Comparison of ENCODE assay signal across 8 cellular contexts in the genomic region with DNA sequence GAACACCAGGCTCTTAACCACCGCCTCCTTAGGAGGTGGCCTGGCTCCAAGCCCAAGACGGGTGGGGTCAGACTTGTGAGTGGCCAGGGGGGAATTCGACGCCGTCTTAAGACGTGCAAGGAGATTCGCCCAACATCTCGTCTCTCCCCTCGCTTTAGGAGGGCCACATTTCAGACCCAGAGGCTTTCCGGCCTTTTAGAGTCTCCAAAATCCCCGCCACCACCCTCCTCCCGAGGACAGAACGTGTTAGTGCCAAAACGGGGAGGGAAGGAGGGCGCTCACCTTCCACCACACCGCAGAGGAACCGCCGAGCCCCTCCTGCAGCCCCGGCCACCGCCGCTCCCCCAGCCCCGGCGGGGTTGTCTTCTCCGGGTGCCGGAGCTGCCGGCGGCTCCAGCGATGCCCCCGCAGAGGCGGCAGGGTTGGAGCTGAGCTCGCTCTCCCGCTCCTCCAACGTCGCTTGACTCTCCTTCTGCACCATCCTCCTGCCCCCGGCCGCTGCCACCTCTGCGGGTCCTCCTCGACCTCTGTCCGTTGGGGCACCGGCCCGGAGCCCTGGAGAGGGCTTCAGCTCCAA. TPM values are rescaled to one million over a fixed set of nuclear protein-coding genes. Genes with fewer than 3 reads are reported as not detected.
DNase-seq lines count a peak whose midpoint lies in the region; ATAC-seq and TF ChIP-seq lines count a peak whose summit lies in the region.

No MANE protein-coding gene starts in this region.

- TF ChIP-seq CTCF in HL-60 (IDR thresholded peaks at IDR 0.05; ENCODE audit: insufficient read depth, low read length) (no peak), coronary artery (IDR thresholded peaks at IDR 0.05) (no peak)

- peak overlapping the region; percentile 83 for H3K27ac Mint-ChIP-seq in activated CD4-positive, alpha-beta T cell treated with anti-CD3 and anti-CD28 coated beads for 36 hours
- peak overlapping the region; percentile 98 for H3K27ac Mint-ChIP-seq in T-helper 1 cell treated with Interleukin-12 subunit alpha and Interleukin-12 subunit beta and Interleukin-4 antibody, amounts not matched to agents 30 μg/mL and 1 μg/mL, for 36 hours

- CTCF ChIA-PET in activated CD4-positive, alpha-beta T cell treated with anti-CD3 and anti-CD28 coated beads for 36 hours (lab: Charles Lee), result interaction anchor here (0.6 to 2.5 kb wide), 12 partner anchors 18 to 255 kb away, joined by 3 to 16 read pairs (median 4); a partner anchor contains a TSS

- H3K4me3 ChIP-seq in HL-60 (replicated peaks; ENCODE audit: insufficient read depth, low read length) (peak overlapping the region; percentile 88), coronary artery (peak overlapping the region; percentile 99)

- H3K4me3 Mint-ChIP-seq in activated CD4-positive, alpha-beta T cell treated with anti-CD3 and anti-CD28 coated beads for 36 hours, result peak overlapping the region; percentile 89
- H3K4me3 Mint-ChIP-seq in T-helper 1 cell treated with Interleukin-12 subunit alpha and Interleukin-12 subunit beta and Interleukin-4 antibody, amounts not matched to agents 30 μg/mL and 1 μg/mL, for 36 hours, result peak overlapping the region; percentile 98

- POLR2A ChIA-PET in activated CD4-positive, alpha-beta T cell treated with anti-CD3 and anti-CD28 coated beads for 36 hours (lab: Charles Lee), result interaction anchor here (0.7 to 2.1 kb wide), 8 partner anchors 13 to 301 kb away, joined by 3 to 16 read pairs (median 4); a partner anchor contains a TSS

- peak overlapping the region; percentile 89 for H3K27ac ChIP-seq in HL-60 (replicated peaks)
- peak overlapping the region; percentile 98 to 99 for H3K27ac ChIP-seq in coronary artery

- peaks cover 26% of the 10 kb centered on the region for H3K36me3 Mint-ChIP-seq in activated CD4-positive, alpha-beta T cell treated with anti-CD3 and anti-CD28 coated beads for 36 hours (ENCODE audit: low read depth)
- H3K36me3 Mint-ChIP-seq in T-helper 1 cell treated with Interleukin-12 subunit alpha and Interleukin-12 subunit beta and Interleukin-4 antibody, amounts not matched to agents 30 μg/mL and 1 μg/mL, for 36 hours (ENCODE audit: low read depth), result peaks cover 27% of the 10 kb centered on the region

- H3K4me1 Mint-ChIP-seq in activated CD4-positive, alpha-beta T cell treated with anti-CD3 and anti-CD28 coated beads for 36 hours, result peaks cover 46% of the 10 kb centered on the region
- peaks cover 40% of the 10 kb centered on the region for H3K4me1 Mint-ChIP-seq in T-helper 1 cell treated with Interleukin-12 subunit alpha and Interleukin-12 subunit beta and Interleukin-4 antibody, amounts not matched to agents 30 μg/mL and 1 μg/mL, for 36 hours (ENCODE audit: low read depth)

- intact Hi-C loops in activated CD4-positive, alpha-beta T cell treated with anti-CD3 and anti-CD28 coated beads for 36 hours (cut with DNase I, micrococcal nuclease), result loop anchor here (1.0 to 10.0 kb wide), 18 partner anchors 13 to 1283 kb away; a partner anchor contains a TSS
- intact Hi-C loops in left colon (cut with DNase I, micrococcal nuclease), result no loop called here

- H3K27me3 ChIP-seq in HL-60 (ENCODE audit: insufficient read depth, poor library complexity, severe bottlenecking), result no peaks in the 10 kb centered on the region

- peak; percentile 69 for DNase-seq in activated CD4-positive, alpha-beta T cell treated with anti-CD3 and anti-CD28 coated beads for 36 hours
- DNase-seq in activated CD4-positive, alpha-beta T cell treated with anti-CD3 and anti-CD28 coated beads, Interleukin-2, amount 50 U/mL, for 4 hours, result no peak
- DNase-seq in HL-60 (ENCODE audit: low read depth in 1 of 2, low spot score in 1 of 2), result peak in 1 of 2 experiments; percentile 52
- peak; percentile 94 for DNase-seq in coronary artery (ENCODE audit: low spot score)
- DNase-seq in left colon, result peak; percentile 95 to 96
- DNase-seq in stimulated activated CD4-positive, alpha-beta T cell treated with anti-CD3 and anti-CD28 coated beads, Interleukin-4, amount 100 ng/mL, for 24 hours, result peak; percentile 29

- peak; percentile 5 for ATAC-seq in activated CD4-positive, alpha-beta T cell treated with anti-CD3 and anti-CD28 coated beads for 36 hours
- ATAC-seq in left colon (peak; percentile 67), HG03442 (IDR thresholded peaks at IDR 0.05; ENCODE audit: unreplicated experiment) (no peak)

- H3K9me3 Mint-ChIP-seq in activated CD4-positive, alpha-beta T cell treated with anti-CD3 and anti-CD28 coated beads for 36 hours (ENCODE audit: low read depth), result no peaks in the 10 kb centered on the region
- H3K9me3 Mint-ChIP-seq in T-helper 1 cell treated with Interleukin-12 subunit alpha and Interleukin-12 subunit beta and Interleukin-4 antibody, amounts not matched to agents 30 μg/mL and 1 μg/mL, for 36 hours, result no peaks in the 10 kb centered on the region

- H3K27me3 Mint-ChIP-seq in activated CD4-positive, alpha-beta T cell treated with anti-CD3 and anti-CD28 coated beads for 36 hours, result no peaks in the 10 kb centered on the region
- no peaks in the 10 kb centered on the region for H3K27me3 Mint-ChIP-seq in T-helper 1 cell treated with Interleukin-12 subunit alpha and Interleukin-12 subunit beta and Interleukin-4 antibody, amounts not matched to agents 30 μg/mL and 1 μg/mL, for 36 hours (ENCODE audit: low read depth)

RNA-seq across cellular contexts. Expression of a gene that starts 0.6 kb away (rescaled TPM):
- total RNA-seq in activated CD4-positive, alpha-beta T cell treated with anti-CD3 and anti-CD28 coated beads for 36 hours, result 100 to 1,000 TPM; 113 to 124 TPM
- 10 to 100 TPM; 81.9 to 83.3 TPM for total RNA-seq in left colon

RNA-seq across cellular contexts. Expression of a gene that starts 26.0 kb away (rescaled TPM):
- 1 to 10 TPM; 2.7 to 2.8 TPM for total RNA-seq in activated CD4-positive, alpha-beta T cell treated with anti-CD3 and anti-CD28 coated beads for 36 hours
- 1 to 10 TPM; 2.3 to 3.7 TPM for total RNA-seq in left colon

RNA-seq across cellular contexts. Expression of a gene that starts 34.4 kb away (rescaled TPM):
- 100 to 1,000 TPM; 207 to 214 TPM for total RNA-seq in activated CD4-positive, alpha-beta T cell treated with anti-CD3 and anti-CD28 coated beads for 36 hours
- 10 to 100 TPM; 17.9 to 22.1 TPM for total RNA-seq in left colon

RNA-seq across cellular contexts. Expression of a gene that starts 41.7 kb away (rescaled TPM):
- under 1 TPM in 1 of 2 experiments, not detected in 1; 0.32 TPM for total RNA-seq in activated CD4-positive, alpha-beta T cell treated with anti-CD3 and anti-CD28 coated beads for 36 hours
- total RNA-seq in left colon, result not detected

Comparison
In these comparisons a context has a peak if more than half of its experiments do, and no peak if none do; other contexts are left out.
1. DNase-seq: peak in activated CD4-positive, alpha-beta T cell treated with anti-CD3 and anti-CD28 coated beads for 36 hours (single experiment), coronary artery (single experiment), left colon (2 of 2) and stimulated activated CD4-positive, alpha-beta T cell treated with anti-CD3 and anti-CD28 coated beads, Interleukin-4, amount 100 ng/mL, for 24 hours (single experiment); none in activated CD4-positive, alpha-beta T cell treated with anti-CD3 and anti-CD28 coated beads, Interleukin-2, amount 50 U/mL, for 4 hours (0 of 2).
2. RNA of a gene that starts 34.4 kb away (total RNA-seq): 207 to 214 TPM in activated CD4-positive, alpha-beta T cell treated with anti-CD3 and anti-CD28 coated beads for 36 hours; 17.9 to 22.1 TPM in left colon; every median in the first group is over 4 times any median in the second.
3. intact Hi-C loops: an anchor here in activated CD4-positive, alpha-beta T cell treated with anti-CD3 and anti-CD28 coated beads for 36 hours (1.0 to 10.0 kb wide); none called in left colon.